ENCODE assay signal across 23 cellular contexts in genomic region chr16:2767891-2768290, GRCh38. TPM values are rescaled to one million over a fixed set of nuclear protein-coding genes. Genes with fewer than 3 reads are reported as not detected.
DNase-seq lines count a peak whose midpoint lies in the region; ATAC-seq and TF ChIP-seq lines count a peak whose summit lies in the region.
"Had no signal": no experiment of that assay in that cellular context is flagged by ENCODE, and none has a peak within 500 bp of the region (broad histone marks: within the 10 kb centered on the region; RNA-seq: fewer than 3 reads in every experiment).

No MANE protein-coding gene starts in this region.

- POLR2A ChIA-PET in activated CD8-positive, alpha-beta T cell treated with anti-CD3 and anti-CD28 coated beads for 36 hours (lab: Charles Lee): interaction anchor here (1.0 to 4.5 kb wide), 6 partner anchors 8 to 803 kb away, joined by 3 to 45 read pairs (median 8); partner anchors contain the start of genes ELOB, RPS2 and SRRM2
- POLR2A ChIA-PET in activated CD8-positive, alpha-beta T cell treated with anti-CD3 and anti-CD28 coated beads, Interleukin-2, amount 10 ng/mL, durations not matched to agents 7 days and 5 days (lab: Charles Lee): interaction anchor here (1.0 to 1.6 kb wide), 2 partner anchors 9 to 14 kb away, joined by 3 to 4 read pairs; no protein-coding TSS in a partner anchor

- H3K9me3 ChIP-seq in hepatocyte (ENCODE audit: low read depth): no peaks in the 10 kb centered on the region
- H3K9me3 ChIP-seq: sigmoid colon had no signal

- no peak for TF ChIP-seq CTCF in activated CD8-positive, alpha-beta T cell treated with anti-CD3 and anti-CD28 coated beads for 36 hours (IDR thresholded peaks at IDR 0.05)
- TF ChIP-seq CTCF in NB4 (IDR thresholded peaks at IDR 0.05; ENCODE audit: low read depth, low read length) (no peak), endothelial cell (IDR thresholded peaks at IDR 0.05; ENCODE audit: unreplicated experiment) (no peak), osteocyte (IDR thresholded peaks at IDR 0.05) (no peak), hepatocyte (IDR thresholded peaks at IDR 0.05; ENCODE audit: poor library complexity) (no peak)

- no peak for ATAC-seq in activated CD8-positive, alpha-beta T cell treated with anti-CD3 and anti-CD28 coated beads for 36 hours
- no peak for ATAC-seq in activated CD8-positive, alpha-beta T cell treated with anti-CD3 and anti-CD28 coated beads, Interleukin-2, amount 10 ng/mL, durations not matched to agents 7 days and 5 days
- ATAC-seq in HG03354 (IDR thresholded peaks at IDR 0.05; ENCODE audit: poor library complexity, severe bottlenecking, unreplicated experiment): no peak

- peaks cover 7% of the 10 kb centered on the region for H3K4me1 Mint-ChIP-seq in activated CD8-positive, alpha-beta T cell treated with anti-CD3 and anti-CD28 coated beads for 36 hours (ENCODE audit: low read depth)
- no peaks in the 10 kb centered on the region for H3K4me1 Mint-ChIP-seq in activated CD8-positive, alpha-beta T cell treated with anti-CD3 and anti-CD28 coated beads, Interleukin-2, amount 10 ng/mL, durations not matched to agents 7 days and 5 days (ENCODE audit: low read depth)
- peaks cover 7% of the 10 kb centered on the region for H3K4me1 Mint-ChIP-seq in endothelial cell (ENCODE audit: unreplicated experiment)
- peaks cover 15% of the 10 kb centered on the region for H3K4me1 Mint-ChIP-seq in osteocyte (ENCODE audit: unreplicated experiment)

- CTCF ChIA-PET in activated CD8-positive, alpha-beta T cell treated with anti-CD3 and anti-CD28 coated beads for 36 hours (lab: Charles Lee): no interaction called here
- CTCF ChIA-PET in activated CD8-positive, alpha-beta T cell treated with anti-CD3 and anti-CD28 coated beads, Interleukin-2, amount 10 ng/mL, durations not matched to agents 7 days and 5 days (lab: Charles Lee): no interaction called here

- peaks cover 77% of the 10 kb centered on the region for H3K36me3 Mint-ChIP-seq in activated CD8-positive, alpha-beta T cell treated with anti-CD3 and anti-CD28 coated beads for 36 hours (ENCODE audit: low read depth)
- H3K36me3 Mint-ChIP-seq in activated CD8-positive, alpha-beta T cell treated with anti-CD3 and anti-CD28 coated beads, Interleukin-2, amount 10 ng/mL, durations not matched to agents 7 days and 5 days (ENCODE audit: low read depth): peaks cover 87% of the 10 kb centered on the region
- peaks cover 75% of the 10 kb centered on the region for H3K36me3 Mint-ChIP-seq in endothelial cell (ENCODE audit: low read depth, unreplicated experiment)
- peaks cover 78% of the 10 kb centered on the region for H3K36me3 Mint-ChIP-seq in osteocyte (ENCODE audit: unreplicated experiment)

- no peak for DNase-seq in activated CD8-positive, alpha-beta T cell treated with anti-CD3 and anti-CD28 coated beads for 36 hours
- no peak for DNase-seq in activated CD8-positive, alpha-beta T cell treated with anti-CD3 and anti-CD28 coated beads, Interleukin-2, amount 10 ng/mL, durations not matched to agents 7 days and 5 days
- DNase-seq in NB4 (ENCODE audit: low read depth) (peak; percentile 64), endothelial cell (ENCODE audit: low spot score) (no peak), putamen (ENCODE audit: low spot score) (peak; percentile 33), osteocyte (ENCODE audit: extremely low spot score, unreplicated experiment) (no peak), hepatocyte (ENCODE audit: low spot score) (no peak)
- DNase-seq: activated CD4-positive, CD25-positive, alpha-beta regulatory T cell; activated naive CD4-positive, alpha-beta T cell treated with anti-CD3 and anti-CD28 coated beads for 36 hours; effector memory CD4-positive, alpha-beta T cell; EL; mesenchymal stem cell; NCI-H1092; NCI-H82; sigmoid colon; stimulated activated CD4-positive, alpha-beta T cell treated with anti-CD3 and anti-CD28 coated beads, Interleukin-2, amount 100 ng/mL, for 48 hours; stimulated activated CD8-positive, alpha-beta memory T cell treated with anti-CD3 and anti-CD28 coated beads, Interleukin-4, amount 100 ng/mL, for 48 hours had no signal

- H3K4me3 ChIP-seq in NB4 (ENCODE audit: low read depth, low read length): no peak overlapping the region
- no peak overlapping the region for H3K4me3 ChIP-seq in hepatocyte
- H3K4me3 ChIP-seq: cardiac muscle cell, sigmoid colon had no signal

- no peak overlapping the region for H3K27ac ChIP-seq in hepatocyte

- no peak overlapping the region for H2AFZ ChIP-seq in hepatocyte

- no peaks in the 10 kb centered on the region for H3K9me3 Mint-ChIP-seq in activated CD8-positive, alpha-beta T cell treated with anti-CD3 and anti-CD28 coated beads for 36 hours
- H3K9me3 Mint-ChIP-seq in activated CD8-positive, alpha-beta T cell treated with anti-CD3 and anti-CD28 coated beads, Interleukin-2, amount 10 ng/mL, durations not matched to agents 7 days and 5 days (ENCODE audit: insufficient read depth): no peaks in the 10 kb centered on the region
- H3K9me3 Mint-ChIP-seq in endothelial cell (ENCODE audit: unreplicated experiment) (no peaks in the 10 kb centered on the region), osteocyte (ENCODE audit: unreplicated experiment) (no peaks in the 10 kb centered on the region)
- H3K9me3 Mint-ChIP-seq: activated naive CD4-positive, alpha-beta T cell treated with anti-CD3 and anti-CD28 coated beads for 36 hours had no signal

- H3K27ac Mint-ChIP-seq in activated CD8-positive, alpha-beta T cell treated with anti-CD3 and anti-CD28 coated beads for 36 hours: peak overlapping the region; percentile 23
- H3K27ac Mint-ChIP-seq in activated CD8-positive, alpha-beta T cell treated with anti-CD3 and anti-CD28 coated beads, Interleukin-2, amount 10 ng/mL, durations not matched to agents 7 days and 5 days: no peak overlapping the region
- peak overlapping the region; percentile 48 for H3K27ac Mint-ChIP-seq in endothelial cell (ENCODE audit: unreplicated experiment)
- H3K27ac Mint-ChIP-seq in osteocyte (ENCODE audit: unreplicated experiment): no peak overlapping the region
- H3K27ac Mint-ChIP-seq: activated naive CD4-positive, alpha-beta T cell treated with anti-CD3 and anti-CD28 coated beads for 36 hours had no signal

- peaks cover 12% of the 10 kb centered on the region for H3K36me3 ChIP-seq in hepatocyte (replicated peaks; ENCODE audit: insufficient read depth, low read depth)

- no peaks in the 10 kb centered on the region for H3K27me3 ChIP-seq in hepatocyte
- H3K27me3 ChIP-seq: cardiac muscle cell, sigmoid colon had no signal

- intact Hi-C loops in activated CD8-positive, alpha-beta T cell treated with anti-CD3 and anti-CD28 coated beads for 36 hours (cut with micrococcal nuclease): no loop called here

- H3K9me2 ChIP-seq in hepatocyte (replicated peaks; ENCODE audit: insufficient read depth): no peaks in the 10 kb centered on the region

- H3K4me3 Mint-ChIP-seq in activated CD8-positive, alpha-beta T cell treated with anti-CD3 and anti-CD28 coated beads for 36 hours: no peak overlapping the region
- no peak overlapping the region for H3K4me3 Mint-ChIP-seq in activated CD8-positive, alpha-beta T cell treated with anti-CD3 and anti-CD28 coated beads, Interleukin-2, amount 10 ng/mL, durations not matched to agents 7 days and 5 days
- peak overlapping the region; percentile 56 for H3K4me3 Mint-ChIP-seq in endothelial cell (ENCODE audit: unreplicated experiment)
- no peak overlapping the region for H3K4me3 Mint-ChIP-seq in osteocyte (ENCODE audit: unreplicated experiment)
- H3K4me3 Mint-ChIP-seq: activated naive CD4-positive, alpha-beta T cell treated with anti-CD3 and anti-CD28 coated beads for 36 hours had no signal

- H3K27me3 Mint-ChIP-seq in activated CD8-positive, alpha-beta T cell treated with anti-CD3 and anti-CD28 coated beads for 36 hours: no peaks in the 10 kb centered on the region
- H3K27me3 Mint-ChIP-seq in activated CD8-positive, alpha-beta T cell treated with anti-CD3 and anti-CD28 coated beads, Interleukin-2, amount 10 ng/mL, durations not matched to agents 7 days and 5 days (ENCODE audit: low read depth): no peaks in the 10 kb centered on the region
- H3K27me3 Mint-ChIP-seq in endothelial cell (ENCODE audit: unreplicated experiment): peaks cover 11% of the 10 kb centered on the region
- no peaks in the 10 kb centered on the region for H3K27me3 Mint-ChIP-seq in osteocyte (ENCODE audit: unreplicated experiment)
- H3K27me3 Mint-ChIP-seq: CD4-positive, alpha-beta memory T cell had no signal

- 88% methylated on average over 14 of the region's 14 CpGs for WGBS in hepatocyte (ENCODE audit: low lambda C conversion rate, missing lambda C conversion rate)

- no peaks in the 10 kb centered on the region for H3K4me1 ChIP-seq in hepatocyte (ENCODE audit: insufficient read depth)

- peaks cover 66% of the 10 kb centered on the region for H4K20me1 ChIP-seq in hepatocyte (ENCODE audit: insufficient read depth, poor library complexity, severe bottlenecking)

- peaks cover 61% of the 10 kb centered on the region for H3K79me2 ChIP-seq in hepatocyte

- H3K4me2 ChIP-seq in hepatocyte: no peak overlapping the region

- no peak for TF ChIP-seq POLR2A in NB4 (IDR thresholded peaks at IDR 0.05; ENCODE audit: extremely low read depth, insufficient read length)

RNA-seq across cellular contexts. Expression of gene ELOB, which starts 9.2 kb away (rescaled TPM):
- total RNA-seq in activated CD8-positive, alpha-beta T cell treated with anti-CD3 and anti-CD28 coated beads for 36 hours: 100 to 1,000 TPM; 174 to 178 TPM
- total RNA-seq in activated CD8-positive, alpha-beta T cell treated with anti-CD3 and anti-CD28 coated beads, Interleukin-2, amount 10 ng/mL, durations not matched to agents 7 days and 5 days: 100 to 1,000 TPM; 163 to 182 TPM
- total RNA-seq in endothelial cell (ENCODE audit: unreplicated experiment) (195 TPM), osteocyte (264 and 287 TPM in 2 replicates), hepatocyte (255 and 540 TPM in 2 replicates)
- 627 and 642 TPM in 2 replicates for polyA plus RNA-seq in hepatocyte

RNA-seq across cellular contexts. Expression of gene SRRM2, which starts 15.5 kb away (rescaled TPM):
- total RNA-seq in activated CD8-positive, alpha-beta T cell treated with anti-CD3 and anti-CD28 coated beads for 36 hours: 100 to 1,000 TPM; 518 to 561 TPM
- 100 to 1,000 TPM; 501 to 511 TPM for total RNA-seq in activated CD8-positive, alpha-beta T cell treated with anti-CD3 and anti-CD28 coated beads, Interleukin-2, amount 10 ng/mL, durations not matched to agents 7 days and 5 days
- total RNA-seq in endothelial cell (ENCODE audit: unreplicated experiment) (456 TPM), osteocyte (536 and 572 TPM in 2 replicates), hepatocyte (82.9 and 142 TPM in 2 replicates)
- 403 and 666 TPM in 2 replicates for polyA plus RNA-seq in hepatocyte

RNA-seq across cellular contexts. Expression of gene PRSS33, which starts 19.5 kb away (rescaled TPM):
- total RNA-seq in activated CD8-positive, alpha-beta T cell treated with anti-CD3 and anti-CD28 coated beads for 36 hours: under 1 TPM in 1 of 2 experiments, not detected in 1; 0.29 TPM
- not detected for total RNA-seq in activated CD8-positive, alpha-beta T cell treated with anti-CD3 and anti-CD28 coated beads, Interleukin-2, amount 10 ng/mL, durations not matched to agents 7 days and 5 days
- total RNA-seq in endothelial cell (ENCODE audit: unreplicated experiment): not detected
- total RNA-seq in osteocyte: not detected in 2 replicates
- 0.20 TPM in 1 of 2 replicates, not detected in the other for total RNA-seq in hepatocyte
- polyA plus RNA-seq in hepatocyte: not detected in 2 replicates
- total RNA-seq: cardiac muscle cell; CD4-positive, alpha-beta memory T cell; RPMI7951; sigmoid colon; T-helper 1 cell treated with Interleukin-12 subunit alpha and Interleukin-12 subunit beta and Interleukin-4 antibody, amounts not matched to agents 30 ng/mL and 1 ng/mL, for 36 hours had no signal
- polyA plus RNA-seq: cardiac muscle cell; CD4-positive, alpha-beta memory T cell; sigmoid colon had no signal

RNA-seq across cellular contexts. Expression of gene PRSS41, which starts 30.4 kb away (rescaled TPM):
- total RNA-seq in activated CD8-positive, alpha-beta T cell treated with anti-CD3 and anti-CD28 coated beads for 36 hours: not detected
- total RNA-seq in activated CD8-positive, alpha-beta T cell treated with anti-CD3 and anti-CD28 coated beads, Interleukin-2, amount 10 ng/mL, durations not matched to agents 7 days and 5 days: not detected
- total RNA-seq in endothelial cell (ENCODE audit: unreplicated experiment) (not detected), osteocyte (not detected in 2 replicates), hepatocyte (not detected in 2 replicates)
- not detected in 2 replicates for polyA plus RNA-seq in hepatocyte
- total RNA-seq: activated naive CD4-positive, alpha-beta T cell treated with anti-CD3 and anti-CD28 coated beads for 36 hours; cardiac muscle cell; CD4-positive, alpha-beta memory T cell; RPMI7951; sigmoid colon; T-helper 1 cell treated with Interleukin-12 subunit alpha and Interleukin-12 subunit beta and Interleukin-4 antibody, amounts not matched to agents 30 ng/mL and 1 ng/mL, for 36 hours had no signal
- polyA plus RNA-seq: cardiac muscle cell; CD4-positive, alpha-beta memory T cell; sigmoid colon; thymus had no signal

RNA-seq across cellular contexts. Expression of gene PRSS27, which starts 47.9 kb away (rescaled TPM):
- total RNA-seq in activated CD8-positive, alpha-beta T cell treated with anti-CD3 and anti-CD28 coated beads for 36 hours: 1 to 10 TPM; 1.2 to 1.4 TPM
- 1 to 10 TPM in 1 of 2 experiments, under 1 TPM in 1; 0.70 to 1.0 TPM for total RNA-seq in activated CD8-positive, alpha-beta T cell treated with anti-CD3 and anti-CD28 coated beads, Interleukin-2, amount 10 ng/mL, durations not matched to agents 7 days and 5 days
- total RNA-seq in endothelial cell (ENCODE audit: unreplicated experiment) (0.90 TPM), osteocyte (4.2 and 5.5 TPM in 2 replicates), hepatocyte (1.4 and 4.3 TPM in 2 replicates)
- polyA plus RNA-seq in hepatocyte: 1.4 and 4.8 TPM in 2 replicates
- polyA plus RNA-seq: CD4-positive, alpha-beta memory T cell had no signal

Comparison
In these comparisons a context has a peak if more than half of its experiments do, and no peak if none do; other contexts are left out.
1. H3K27ac Mint-ChIP-seq: peak in activated CD8-positive, alpha-beta T cell treated with anti-CD3 and anti-CD28 coated beads for 36 hours (single experiment) and endothelial cell (single experiment); none in activated CD8-positive, alpha-beta T cell treated with anti-CD3 and anti-CD28 coated beads, Interleukin-2, amount 10 ng/mL, durations not matched to agents 7 days and 5 days (single experiment) and osteocyte (single experiment).
2. DNase-seq: peak in NB4 (single experiment) and putamen (single experiment); none in activated CD8-positive, alpha-beta T cell treated with anti-CD3 and anti-CD28 coated beads for 36 hours (single experiment), activated CD8-positive, alpha-beta T cell treated with anti-CD3 and anti-CD28 coated beads, Interleukin-2, amount 10 ng/mL, durations not matched to agents 7 days and 5 days (single experiment), endothelial cell (single experiment), osteocyte (single experiment) and hepatocyte (single experiment).